Comparison of ENCODE assay signal across 14 cellular contexts in genomic region chr11:9704620-9705019, GRCh38. TPM values are rescaled to one million over a fixed set of nuclear protein-coding genes. Genes with fewer than 3 reads are reported as not detected.
DNase-seq lines count a peak whose midpoint lies in the region; ATAC-seq, FAIRE-seq and TF ChIP-seq lines count a peak whose summit lies in the region.
"Had no signal": no experiment of that assay in that cellular context is flagged by ENCODE, and none has a peak within 500 bp of the region (broad histone marks: within the 10 kb centered on the region; RNA-seq: fewer than 3 reads in every experiment).

No MANE protein-coding gene starts in this region.

- H3K4me3 Mint-ChIP-seq in CD4-positive, CD25-positive, alpha-beta regulatory T cell: no peak overlapping the region
- H3K4me3 Mint-ChIP-seq: CD4-positive, alpha-beta T cell; H9 had no signal

- DNase-seq in CD4-positive, CD25-positive, alpha-beta regulatory T cell: no peak
- DNase-seq in mucosa of descending colon (no peak), frontal cortex (ENCODE audit: low spot score in 2 of 2) (no peak), anterior cingulate cortex (lab: John Stamatoyannopoulos, UW) (no peak), NCI-H1436 treated with DMSO at 0.1 percent for 48 hours (lab: John Stamatoyannopoulos, UW) (no peak), SKM-1 (lab: John Stamatoyannopoulos, UW; ENCODE audit: unreplicated experiment) (no peak)
- DNase-seq: Calu3; CD4-positive, alpha-beta T cell; DMS 273 treated with DMSO at 0.1 percent for 48 hours; GOT3; H9 had no signal

- no peaks in the 10 kb centered on the region for H3K27me3 Mint-ChIP-seq in CD4-positive, CD25-positive, alpha-beta regulatory T cell
- H3K27me3 Mint-ChIP-seq: CD4-positive, alpha-beta T cell had no signal

- H3K4me1 ChIP-seq in CD4-positive, CD25-positive, alpha-beta regulatory T cell (ENCODE audit: control insufficient read depth, insufficient read depth, low read length, poor library complexity, severe bottlenecking): peaks cover 23% of the 10 kb centered on the region
- peaks cover 23% of the 10 kb centered on the region for H3K4me1 ChIP-seq in mucosa of descending colon (ENCODE audit: low read depth)

- peaks cover 64% of the 10 kb centered on the region for H3F3A ChIP-seq in SU-DHL-6 (ENCODE audit: insufficient read depth)

- intact Hi-C loops in mucosa of descending colon (cut with DNase I, micrococcal nuclease): no loop called here

- peaks cover 3% of the 10 kb centered on the region for H3K36me3 Mint-ChIP-seq in CD4-positive, CD25-positive, alpha-beta regulatory T cell

- H3K9me3 Mint-ChIP-seq in CD4-positive, CD25-positive, alpha-beta regulatory T cell: no peaks in the 10 kb centered on the region
- H3K9me3 Mint-ChIP-seq: CD4-positive, alpha-beta T cell; H9 had no signal

- peak overlapping the region in 2 of 3 donors; percentile 20 to 86 for H3K27ac Mint-ChIP-seq in CD4-positive, CD25-positive, alpha-beta regulatory T cell
- H3K27ac Mint-ChIP-seq: CD4-positive, alpha-beta T cell; H9 had no signal

- H4K20me1 ChIP-seq in SU-DHL-6 (ENCODE audit: low read depth, low read length): peaks cover 57% of the 10 kb centered on the region
- H4K20me1 ChIP-seq: BLaER1 had no signal

- H3K27ac ChIP-seq in CD4-positive, CD25-positive, alpha-beta regulatory T cell (ENCODE audit: insufficient read depth, low read length, poor library complexity, severe bottlenecking): no peak overlapping the region
- 0 out of 2 replicates have a peak overlapping the region, but pooled peaks have one; percentile 3 for H3K27ac ChIP-seq in SU-DHL-6 (ENCODE audit: low read depth, low read length)
- H3K27ac ChIP-seq: BLaER1 had no signal

- no peaks in the 10 kb centered on the region for H3K27me3 ChIP-seq in CD4-positive, CD25-positive, alpha-beta regulatory T cell (ENCODE audit: control insufficient read depth, insufficient read depth, low read length)
- H3K27me3 ChIP-seq in SU-DHL-6 (ENCODE audit: low read length): no peaks in the 10 kb centered on the region
- H3K27me3 ChIP-seq: BLaER1 had no signal

- no peak overlapping the region for H2AFZ ChIP-seq in SU-DHL-6 (ENCODE audit: low read depth, low read length, severe bottlenecking)

- H3K4me3 ChIP-seq in CD4-positive, CD25-positive, alpha-beta regulatory T cell (ENCODE audit: low read depth, low read length): no peak overlapping the region
- H3K4me3 ChIP-seq in SU-DHL-6 (ENCODE audit: insufficient read depth, low read length, poor library complexity, severe bottlenecking) (no peak overlapping the region), mucosa of descending colon (no peak overlapping the region)
- H3K4me3 ChIP-seq: BLaER1 had no signal

- peaks cover 96% of the 10 kb centered on the region for H3K79me2 ChIP-seq in SU-DHL-6 (ENCODE audit: insufficient read depth, low read length)

- H3K9me2 ChIP-seq in SU-DHL-6 (replicated peaks; ENCODE audit: insufficient read depth, low read length): no peaks in the 10 kb centered on the region

- no peak for FAIRE-seq in frontal cortex (lab: Jason Lieb, UNC)
- FAIRE-seq: GM19239 had no signal

- no peak for ATAC-seq in CD4-positive, CD25-positive, alpha-beta regulatory T cell (ENCODE audit: low read depth in 2 of 2)
- ATAC-seq in mucosa of descending colon: peak; percentile 63

- H3K9ac ChIP-seq in SU-DHL-6 (ENCODE audit: low read length): no peak overlapping the region
- H3K9ac ChIP-seq: BLaER1 had no signal

- peaks cover 16 to 46% (median 28%) of the 10 kb centered on the region in 4 donors for H3K4me1 Mint-ChIP-seq in CD4-positive, CD25-positive, alpha-beta regulatory T cell

- no peak for TF ChIP-seq CTCF in SU-DHL-6 (IDR thresholded peaks at IDR 0.05; ENCODE audit: insufficient read depth, low read length, poor library complexity, severe bottlenecking)
- no peak for TF ChIP-seq CTCF in mucosa of descending colon (IDR thresholded peaks at IDR 0.05)

- H3K36me3 ChIP-seq in CD4-positive, CD25-positive, alpha-beta regulatory T cell (ENCODE audit: control insufficient read depth, insufficient read depth, low read length): no peaks in the 10 kb centered on the region
- H3K36me3 ChIP-seq in SU-DHL-6 (ENCODE audit: low read length) (peaks cover 63% of the 10 kb centered on the region), mucosa of descending colon (ENCODE audit: low read depth) (no peaks in the 10 kb centered on the region)

- no peaks in the 10 kb centered on the region for H3K9me3 ChIP-seq in CD4-positive, CD25-positive, alpha-beta regulatory T cell (ENCODE audit: control insufficient read depth in 2 of 2, low read length in 2 of 2)
- H3K9me3 ChIP-seq in SU-DHL-6 (ENCODE audit: insufficient read depth, low read length) (no peaks in the 10 kb centered on the region), mucosa of descending colon (no peaks in the 10 kb centered on the region)
- H3K9me3 ChIP-seq: BLaER1 had no signal

- no peak overlapping the region for H3K4me2 ChIP-seq in SU-DHL-6 (ENCODE audit: low read depth, low read length, poor library complexity, severe bottlenecking)
- H3K4me2 ChIP-seq: BLaER1 had no signal

RNA-seq across cellular contexts. Expression of gene SWAP70, which starts 40.7 kb away (rescaled TPM):
- total RNA-seq in CD4-positive, CD25-positive, alpha-beta regulatory T cell: 6.1 TPM
- 10 to 100 TPM; 10.6 to 16.3 (median 14.0) TPM for polyA plus RNA-seq in CD4-positive, CD25-positive, alpha-beta regulatory T cell
- 10 to 100 TPM; 16.0 to 29.1 (median 19.7) TPM for total RNA-seq in mucosa of descending colon
- total RNA-seq in frontal cortex: 9.8 TPM
